In genomic region chr14:65079201-65079600, GRCh38 we compare ENCODE assay signal across 19 cellular contexts. TPM values are rescaled to one million over a fixed set of nuclear protein-coding genes. Genes with fewer than 3 reads are reported as not detected.
DNase-seq lines count a peak whose midpoint lies in the region; ATAC-seq and TF ChIP-seq lines count a peak whose summit lies in the region.
"Had no signal": no experiment of that assay in that cellular context is flagged by ENCODE, and none has a peak within 500 bp of the region (broad histone marks: within the 10 kb centered on the region; RNA-seq: fewer than 3 reads in every experiment).

No MANE protein-coding gene starts in this region.

- no peak overlapping the region for H3K27ac ChIP-seq in CD8-positive, alpha-beta memory T cell (ENCODE audit: low read depth, low read length)
- peak overlapping the region; percentile 36 for H3K27ac ChIP-seq in psoas muscle
- H3K27ac ChIP-seq: BLaER1, colonic mucosa, KMS-11 had no signal

- H3K36me3 Mint-ChIP-seq in CD8-positive, alpha-beta memory T cell: peaks cover 7 to 94% (median 33%) of the 10 kb centered on the region in 3 donors
- H3K36me3 Mint-ChIP-seq in activated CD4-positive, alpha-beta memory T cell treated with anti-CD3 and anti-CD28 coated beads, Interleukin-2, amount 10 ng/mL, durations not matched to agents 7 days and 5 days (ENCODE audit: low read depth): peaks cover 90% of the 10 kb centered on the region
- peaks cover 100% of the 10 kb centered on the region for H3K36me3 Mint-ChIP-seq in stimulated activated effector memory CD8-positive, alpha-beta T cell treated with anti-CD3 and anti-CD28 coated beads, Interleukin-12 subunit alpha, Interleukin-12 subunit beta, amount 100 ng/mL, for 72 hours

- no peak overlapping the region for H3K4me3 ChIP-seq in CD8-positive, alpha-beta memory T cell (ENCODE audit: low read length)
- H3K4me3 ChIP-seq in fibroblast of villous mesenchyme (ENCODE audit: low read depth, low read length) (no peak overlapping the region), psoas muscle (no peak overlapping the region)
- H3K4me3 ChIP-seq: BLaER1, colonic mucosa had no signal

- DNase-seq in CD8-positive, alpha-beta memory T cell: peak in 1 of 5 donors; percentile 10
- DNase-seq in activated CD4-positive, alpha-beta memory T cell treated with anti-CD3 and anti-CD28 coated beads, Interleukin-2, amount 10 ng/mL, durations not matched to agents 7 days and 5 days: no peak
- DNase-seq in fibroblast of villous mesenchyme (ENCODE audit: low read depth) (peak; percentile 5), psoas muscle (no peak), NCI-H2029 treated with DMSO at 0.1 percent for 48 hours (lab: John Stamatoyannopoulos, UW) (no peak), erythroblast (lab: John Stamatoyannopoulos, UW) (no peak)
- DNase-seq in stimulated activated effector memory CD8-positive, alpha-beta T cell treated with anti-CD3 and anti-CD28 coated beads, Interleukin-12 subunit alpha, Interleukin-12 subunit beta, amount 100 ng/mL, for 72 hours (ENCODE audit: low spot score in 2 of 2): no peak
- DNase-seq: activated CD8-positive, alpha-beta memory T cell treated with anti-CD3 and anti-CD28 coated beads for 24 hours; colonic mucosa; NCI-H1436 treated with DMSO at 0.1 percent for 48 hours; NCI-H524; RPMI8226; stimulated activated CD4-positive, alpha-beta T cell treated with anti-CD3 and anti-CD28 coated beads, Interleukin-4, amount 100 ng/mL, for 24 hours; T1000 had no signal

- no peaks in the 10 kb centered on the region for H3K9me3 ChIP-seq in CD8-positive, alpha-beta memory T cell (ENCODE audit: low read length)
- no peaks in the 10 kb centered on the region for H3K9me3 ChIP-seq in psoas muscle
- H3K9me3 ChIP-seq: BLaER1, colonic mucosa had no signal

- H3K9me3 Mint-ChIP-seq in CD8-positive, alpha-beta memory T cell: no peaks in the 10 kb centered on the region
- no peaks in the 10 kb centered on the region for H3K9me3 Mint-ChIP-seq in activated CD4-positive, alpha-beta memory T cell treated with anti-CD3 and anti-CD28 coated beads, Interleukin-2, amount 10 ng/mL, durations not matched to agents 7 days and 5 days
- no peaks in the 10 kb centered on the region for H3K9me3 Mint-ChIP-seq in stimulated activated effector memory CD8-positive, alpha-beta T cell treated with anti-CD3 and anti-CD28 coated beads, Interleukin-12 subunit alpha, Interleukin-12 subunit beta, amount 100 ng/mL, for 72 hours
- H3K9me3 Mint-ChIP-seq: stimulated activated memory B cell treated with anti-CD40 and anti-IgM and Interleukin-4, amounts not matched to agents 10 μg/mL and 1 μg/mL and 100 μg/mL, for 72 hours had no signal

- H3K27ac Mint-ChIP-seq in CD8-positive, alpha-beta memory T cell: peak overlapping the region in 7 of 8 donors; percentile 35 to 71 (median 64)
- peak overlapping the region; percentile 60 for H3K27ac Mint-ChIP-seq in activated CD4-positive, alpha-beta memory T cell treated with anti-CD3 and anti-CD28 coated beads, Interleukin-2, amount 10 ng/mL, durations not matched to agents 7 days and 5 days
- no peak overlapping the region for H3K27ac Mint-ChIP-seq in stimulated activated effector memory CD8-positive, alpha-beta T cell treated with anti-CD3 and anti-CD28 coated beads, Interleukin-12 subunit alpha, Interleukin-12 subunit beta, amount 100 ng/mL, for 72 hours
- H3K27ac Mint-ChIP-seq: progenitor cell of endocrine pancreas; stimulated activated memory B cell treated with anti-CD40 and anti-IgM and Interleukin-4, amounts not matched to agents 10 μg/mL and 1 μg/mL and 100 μg/mL, for 72 hours had no signal

- peaks cover 70 to 75% (median 71%) of the 10 kb centered on the region in 3 donors for H3K4me1 Mint-ChIP-seq in CD8-positive, alpha-beta memory T cell
- peaks cover 59% of the 10 kb centered on the region for H3K4me1 Mint-ChIP-seq in activated CD4-positive, alpha-beta memory T cell treated with anti-CD3 and anti-CD28 coated beads, Interleukin-2, amount 10 ng/mL, durations not matched to agents 7 days and 5 days
- H3K4me1 Mint-ChIP-seq in stimulated activated effector memory CD8-positive, alpha-beta T cell treated with anti-CD3 and anti-CD28 coated beads, Interleukin-12 subunit alpha, Interleukin-12 subunit beta, amount 100 ng/mL, for 72 hours: peaks cover 54% of the 10 kb centered on the region

- CTCF ChIA-PET in CD8-positive, alpha-beta memory T cell (lab: Charles Lee): no interaction called here
- CTCF ChIA-PET in activated CD4-positive, alpha-beta memory T cell treated with anti-CD3 and anti-CD28 coated beads, Interleukin-2, amount 10 ng/mL, durations not matched to agents 7 days and 5 days (lab: Charles Lee): interaction anchor here (0.9 kb wide), 1 partner anchor 12 kb away, joined by 3 read pairs; no protein-coding TSS in a partner anchor

- H3K36me3 ChIP-seq in CD8-positive, alpha-beta memory T cell (ENCODE audit: insufficient read depth, low read length): peaks cover 46% of the 10 kb centered on the region
- peaks cover 0 to 44% of the 10 kb centered on the region in 2 donors for H3K36me3 ChIP-seq in psoas muscle (ENCODE audit: insufficient read depth in 1 of 2, low read depth in 1 of 2)
- H3K36me3 ChIP-seq: colonic mucosa had no signal

- intact Hi-C loops in psoas muscle (cut with DNase I): no loop called here

- peak in 2 of 4 donors; percentile 17 to 22 for ATAC-seq in psoas muscle
- no peak for ATAC-seq in GM21515 (IDR thresholded peaks at IDR 0.05; ENCODE audit: unreplicated experiment)
- ATAC-seq in stimulated activated effector memory CD8-positive, alpha-beta T cell treated with anti-CD3 and anti-CD28 coated beads, Interleukin-12 subunit alpha, Interleukin-12 subunit beta, amount 100 ng/mL, for 72 hours: no peak
- ATAC-seq: stimulated activated memory B cell treated with anti-CD40 and anti-IgM and Interleukin-4, amounts not matched to agents 10 μg/mL and 1 μg/mL and 100 μg/mL, for 72 hours had no signal

- no peak for TF ChIP-seq CTCF in fibroblast of villous mesenchyme (IDR thresholded peaks at IDR 0.05; ENCODE audit: insufficient read depth, low read depth, low read length)
- TF ChIP-seq CTCF in psoas muscle (IDR thresholded peaks at IDR 0.05): no peak

- H3K4me3 Mint-ChIP-seq in CD8-positive, alpha-beta memory T cell: peak overlapping the region in 2 of 7 donors; percentile 20 to 41
- H3K4me3 Mint-ChIP-seq in activated CD4-positive, alpha-beta memory T cell treated with anti-CD3 and anti-CD28 coated beads, Interleukin-2, amount 10 ng/mL, durations not matched to agents 7 days and 5 days: no peak overlapping the region
- H3K4me3 Mint-ChIP-seq in stimulated activated effector memory CD8-positive, alpha-beta T cell treated with anti-CD3 and anti-CD28 coated beads, Interleukin-12 subunit alpha, Interleukin-12 subunit beta, amount 100 ng/mL, for 72 hours: no peak overlapping the region
- H3K4me3 Mint-ChIP-seq: stimulated activated memory B cell treated with anti-CD40 and anti-IgM and Interleukin-4, amounts not matched to agents 10 μg/mL and 1 μg/mL and 100 μg/mL, for 72 hours had no signal

- H3K4me1 ChIP-seq in CD8-positive, alpha-beta memory T cell (ENCODE audit: insufficient read depth, low read length): peaks cover 43% of the 10 kb centered on the region
- peaks cover 78% of the 10 kb centered on the region for H3K4me1 ChIP-seq in psoas muscle

- no peaks in the 10 kb centered on the region for H3K27me3 Mint-ChIP-seq in CD8-positive, alpha-beta memory T cell
- no peaks in the 10 kb centered on the region for H3K27me3 Mint-ChIP-seq in activated CD4-positive, alpha-beta memory T cell treated with anti-CD3 and anti-CD28 coated beads, Interleukin-2, amount 10 ng/mL, durations not matched to agents 7 days and 5 days
- H3K27me3 Mint-ChIP-seq: progenitor cell of endocrine pancreas; stimulated activated memory B cell treated with anti-CD40 and anti-IgM and Interleukin-4, amounts not matched to agents 10 μg/mL and 1 μg/mL and 100 μg/mL, for 72 hours had no signal

- WGBS in psoas muscle, 3 donors: 67 to 82% (median 74%) methylated on average over 6 of the region's 6 CpGs

- H3K27me3 ChIP-seq in CD8-positive, alpha-beta memory T cell (ENCODE audit: insufficient read depth, low read length, poor library complexity, severe bottlenecking): no peaks in the 10 kb centered on the region
- no peaks in the 10 kb centered on the region for H3K27me3 ChIP-seq in psoas muscle (ENCODE audit: insufficient read depth in 3 of 3, low read length in 2 of 3)
- H3K27me3 ChIP-seq: BLaER1, colonic mucosa had no signal

- TF ChIP-seq POLR2A in erythroblast (IDR thresholded peaks at IDR 0.05; ENCODE audit: low read length): no peak

- POLR2A ChIA-PET in CD8-positive, alpha-beta memory T cell (lab: Charles Lee): no interaction called here
- POLR2A ChIA-PET in activated CD4-positive, alpha-beta memory T cell treated with anti-CD3 and anti-CD28 coated beads, Interleukin-2, amount 10 ng/mL, durations not matched to agents 7 days and 5 days (lab: Charles Lee): interaction anchor here (1.0 to 1.5 kb wide), 4 partner anchors 17 to 23 kb away, joined by 3 to 4 read pairs (median 4); partner anchors contain the start of gene MAX

RNA-seq across cellular contexts. Expression of gene MAX, which starts 23.1 kb away (rescaled TPM):
- total RNA-seq in CD8-positive, alpha-beta memory T cell: 100 to 1,000 TPM; 126 to 127 TPM
- polyA plus RNA-seq in CD8-positive, alpha-beta memory T cell: 135 TPM
- total RNA-seq in activated CD4-positive, alpha-beta memory T cell treated with anti-CD3 and anti-CD28 coated beads, Interleukin-2, amount 10 ng/mL, durations not matched to agents 7 days and 5 days: 100 to 1,000 TPM; 134 to 135 TPM
- total RNA-seq in fibroblast of villous mesenchyme (53.5 and 57.9 TPM in 2 replicates), psoas muscle (100 to 1,000 TPM in 1 of 4 donors, 10 to 100 TPM in 3; 44.7 to 115 (median 55.9) TPM)
- polyA plus RNA-seq in psoas muscle: 10 to 100 TPM; 44.5 to 83.6 (median 50.6) TPM
